Comparison of ENCODE assay signal across 10 cellular contexts in the genomic region with DNA sequence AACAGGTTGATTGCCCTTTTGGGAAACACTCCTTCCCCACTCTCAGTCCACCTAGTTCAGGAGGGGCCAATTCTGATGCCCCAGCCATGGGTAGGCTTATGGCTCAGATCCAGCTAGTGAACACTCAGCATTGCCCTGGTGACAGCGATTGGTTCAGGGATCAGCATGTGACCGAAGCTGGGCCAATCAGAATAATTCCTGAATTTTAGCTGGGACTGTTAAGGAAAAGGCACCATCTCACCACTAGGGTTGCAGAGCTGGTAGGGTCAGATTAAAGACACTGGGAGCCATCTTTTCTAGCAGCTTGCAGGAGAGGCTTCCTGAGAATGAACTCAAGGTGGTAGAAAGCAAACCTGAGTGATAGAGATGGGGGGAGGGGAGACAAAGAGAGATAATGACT. TPM values are rescaled to one million over a fixed set of nuclear protein-coding genes. Genes with fewer than 3 reads are reported as not detected.
DNase-seq lines count a peak whose midpoint lies in the region; ATAC-seq and TF ChIP-seq lines count a peak whose summit lies in the region.
"Had no signal": no experiment of that assay in that cellular context is flagged by ENCODE, and none has a peak within 500 bp of the region (broad histone marks: within the 10 kb centered on the region; RNA-seq: fewer than 3 reads in every experiment).

No MANE protein-coding gene starts in this region.

- H3K4me3 ChIP-seq in AG04450 (ENCODE audit: low read depth, low read length) (no peak overlapping the region), Panc1 (ENCODE audit: low read depth in 2 of 2, low read length in 2 of 2) (no peak overlapping the region), fibroblast of villous mesenchyme (ENCODE audit: low read depth, low read length) (no peak overlapping the region), heart right ventricle (no peak overlapping the region)

- H3K36me3 Mint-ChIP-seq in CD4-positive, alpha-beta T cell (ENCODE audit: low read depth): no peaks in the 10 kb centered on the region
- H3K36me3 Mint-ChIP-seq: activated naive CD4-positive, alpha-beta T cell treated with anti-CD3 and anti-CD28 coated beads, Interleukin-2, amount 50 U/mL, for 72 hours had no signal

- DNase-seq in AG04450 (ENCODE audit: low read depth, low spot score) (no peak), H4 (ENCODE audit: low spot score) (peak; percentile 36), Panc1 (ENCODE audit: low read depth, low spot score) (no peak), fibroblast of villous mesenchyme (ENCODE audit: low read depth) (no peak), heart right ventricle (no peak), RPMI8226 (no peak)
- DNase-seq in CD4-positive, alpha-beta T cell: no peak
- DNase-seq in stimulated activated naive CD4-positive, alpha-beta T cell treated with Interleukin-2 at 50 U/mL for 16 hours (lab: John Stamatoyannopoulos, UW): no peak
- DNase-seq: NCI-H2107 had no signal

- H3K4me1 Mint-ChIP-seq in CD4-positive, alpha-beta T cell (ENCODE audit: low read depth): no peaks in the 10 kb centered on the region

- intact Hi-C loops in Panc1 (cut with micrococcal nuclease; ENCODE audit: unreplicated experiment) (no loop called here), heart right ventricle (cut with DNase I) (no loop called here)
- intact Hi-C loops in CD4-positive, alpha-beta T cell (cut with DNase I, micrococcal nuclease): no loop called here

- ATAC-seq in Panc1 (peak; percentile 71; the same call in 1 of the 2 replicates), heart right ventricle (no peak)
- ATAC-seq in CD4-positive, alpha-beta T cell (ENCODE audit: poor library complexity): no peak
- ATAC-seq: activated naive CD4-positive, alpha-beta T cell treated with anti-CD3 and anti-CD28 coated beads, Interleukin-2, amount 50 U/mL, for 72 hours had no signal

- H3K27ac ChIP-seq in AG04450 (ENCODE audit: low read depth, low read length) (no peak overlapping the region), Panc1 (ENCODE audit: low read length) (no peak overlapping the region), heart right ventricle (no peak overlapping the region)
- no peak overlapping the region for H3K27ac ChIP-seq in CD4-positive, alpha-beta T cell (ENCODE audit: low read depth, low read length)

- no peaks in the 10 kb centered on the region for H3K9me3 Mint-ChIP-seq in CD4-positive, alpha-beta T cell
- H3K9me3 Mint-ChIP-seq: activated naive CD4-positive, alpha-beta T cell treated with anti-CD3 and anti-CD28 coated beads, Interleukin-2, amount 50 U/mL, for 72 hours had no signal

- no TSS peak for BruUV-seq in Panc1 (replicated peaks; lab: Mats Ljungman, UMichigan)

- CTCF ChIA-PET in AG04450 (lab: Charles Lee): interaction anchor here (1.3 kb wide), 1 partner anchor 14 kb away, joined by 8 read pairs; no protein-coding TSS in a partner anchor
- CTCF ChIA-PET in Panc1 (lab: Charles Lee): interaction anchor here (0.6 kb wide), 1 partner anchor 444 kb away, joined by 5 read pairs; no protein-coding TSS in a partner anchor
- CTCF ChIA-PET in CD4-positive, alpha-beta T cell (lab: Charles Lee): no interaction called here

- no peak overlapping the region for H3K4me3 Mint-ChIP-seq in CD4-positive, alpha-beta T cell

- POLR2A ChIA-PET in AG04450 (lab: Yijun Ruan, JAX) (no interaction called here), Panc1 (lab: Charles Lee) (no interaction called here)
- POLR2A ChIA-PET in CD4-positive, alpha-beta T cell (lab: Charles Lee): no interaction called here

- H3K9me3 ChIP-seq in AG04450 (ENCODE audit: control insufficient read depth, insufficient read depth, low read length) (no peaks in the 10 kb centered on the region), Panc1 (ENCODE audit: control insufficient read depth, insufficient read depth, low read depth, low read length) (no peaks in the 10 kb centered on the region), heart right ventricle (no peaks in the 10 kb centered on the region)
- H3K9me3 ChIP-seq in CD4-positive, alpha-beta T cell (ENCODE audit: control insufficient read depth, low read length): no peaks in the 10 kb centered on the region

- TF ChIP-seq CTCF in AG04450 (IDR thresholded peaks at IDR 0.05; ENCODE audit: low read depth, low read length) (peak; percentile 25), Panc1 (IDR thresholded peaks at IDR 0.05) (no peak), fibroblast of villous mesenchyme (IDR thresholded peaks at IDR 0.05; ENCODE audit: insufficient read depth, low read depth, low read length) (peak; percentile 11), heart right ventricle (IDR thresholded peaks at IDR 0.05) (no peak)
- no peak for TF ChIP-seq CTCF in CD4-positive, alpha-beta T cell (IDR thresholded peaks at IDR 0.05)

- H3K27me3 Mint-ChIP-seq in CD4-positive, alpha-beta T cell: peaks cover 12% of the 10 kb centered on the region

- H3K27me3 ChIP-seq in AG04450 (ENCODE audit: control insufficient read depth, insufficient read depth, low read length): no peaks in the 10 kb centered on the region
- H3K27me3 ChIP-seq in Panc1 (ENCODE audit: control insufficient read depth, insufficient read depth, low read length): no peaks in the 10 kb centered on the region
- peaks cover 5% of the 10 kb centered on the region for H3K27me3 ChIP-seq in CD4-positive, alpha-beta T cell (ENCODE audit: control insufficient read depth, insufficient read depth, low read length)
- peaks cover 0 to 33% (median 4%) of the 10 kb centered on the region in 7 donors for H3K27me3 ChIP-seq in heart right ventricle

- 37 to 75% methylated on average over 2 of the region's 2 CpGs for WGBS in heart right ventricle, 2 donors

- H3K36me3 ChIP-seq in Panc1 (ENCODE audit: control insufficient read depth, insufficient read depth, low read length): no peaks in the 10 kb centered on the region
- no peaks in the 10 kb centered on the region for H3K36me3 ChIP-seq in heart right ventricle

- H3K4me1 ChIP-seq in Panc1 (ENCODE audit: control insufficient read depth, insufficient read depth, low read length): no peaks in the 10 kb centered on the region
- H3K4me1 ChIP-seq in heart right ventricle: no peaks in the 10 kb centered on the region

- in situ Hi-C loops in Panc1 (cut with HindIII; ENCODE audit: low pct_unique_long_range_greater_than_20kb, low sequenced_read_pairs): no loop called here

- H3K27ac Mint-ChIP-seq in CD4-positive, alpha-beta T cell: no peak overlapping the region

RNA-seq across cellular contexts. Expression of gene EYA2, which starts 44.4 kb away (rescaled TPM):
- 4.0 and 5.1 TPM in 2 replicates for polyA plus RNA-seq in AG04450 (2011; rRNA removed)
- polyA minus RNA-seq in AG04450 (2011; rRNA and poly(A)+ RNA removed): 7.8 and 8.3 TPM in 2 replicates
- 0.14 and 0.60 TPM in 2 replicates for total RNA-seq in H4 (2014; rRNA removed; shearing (Covaris generic))
- total RNA-seq in Panc1 (2021; ENCODE audit: unreplicated experiment): 1.9 TPM
- polyA plus RNA-seq in Panc1 (2012; ENCODE audit: insufficient read length): 1.7 TPM
- not detected in 2 replicates for total RNA-seq in fibroblast of villous mesenchyme
- not detected for total RNA-seq in CD4-positive, alpha-beta T cell
- 1 to 10 TPM in 3 of 10 donors, under 1 TPM in 7; 0.26 to 1.9 (median 0.73) TPM for total RNA-seq in heart right ventricle
- polyA plus RNA-seq in heart right ventricle: under 1 TPM; 0.29 to 0.80 TPM
- total RNA-seq: activated naive CD4-positive, alpha-beta T cell treated with anti-CD3 and anti-CD28 coated beads, Interleukin-2, amount 50 U/mL, for 72 hours had no signal

Comparison
In these comparisons a context has a peak if more than half of its experiments do, and no peak if none do; other contexts are left out.
1. CTCF ChIP-seq: peak in AG04450 (single experiment) and fibroblast of villous mesenchyme (single experiment); none in Panc1 (single experiment), CD4-positive, alpha-beta T cell (single experiment) and heart right ventricle (0 of 9).